In the genomic region with DNA sequence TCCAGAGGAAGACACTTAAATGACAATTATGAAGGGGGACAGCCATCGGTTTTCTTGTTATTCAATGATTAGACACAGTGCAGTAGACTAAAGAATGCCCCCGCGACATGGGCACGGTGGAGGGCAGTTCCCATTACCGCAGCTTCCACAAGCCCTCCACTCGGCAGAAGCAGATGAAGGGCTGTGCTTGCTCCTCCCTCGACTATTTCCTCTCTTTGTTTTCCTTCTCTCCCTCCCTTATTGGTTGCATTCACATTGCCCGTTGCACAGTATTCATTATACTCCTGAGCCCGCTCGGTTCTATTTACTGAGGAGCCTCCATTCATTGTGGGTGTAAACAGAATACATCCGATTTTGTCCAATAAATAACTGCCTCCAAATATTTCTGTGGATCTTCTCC, we compare ENCODE assay signal across 15 cellular contexts.
DNase-seq lines count a peak whose midpoint lies in the region; ATAC-seq and TF ChIP-seq lines count a peak whose summit lies in the region.
"Had no signal": no experiment of that assay in that cellular context is flagged by ENCODE, and none has a peak within 500 bp of the region (broad histone marks: within the 10 kb centered on the region; RNA-seq: fewer than 3 reads in every experiment).

No MANE protein-coding gene starts in this region.

- H3K4me1 Mint-ChIP-seq in endothelial cell (ENCODE audit: unreplicated experiment) (peaks cover 7% of the 10 kb centered on the region), neural progenitor cell (peaks cover 6% of the 10 kb centered on the region), type B pancreatic cell (ENCODE audit: unreplicated experiment) (no peaks in the 10 kb centered on the region)
- H3K4me1 Mint-ChIP-seq: B cell had no signal

- no peak overlapping the region for H3K4me3 ChIP-seq in HAP-1
- no peak overlapping the region for H3K4me3 ChIP-seq in neural progenitor cell
- no peak overlapping the region for H3K4me3 ChIP-seq in neuronal stem cell (ENCODE audit: low read length in 2 of 2)
- H3K4me3 ChIP-seq: GM23248 had no signal

- ATAC-seq in esophagus mucosa = no peak
- ATAC-seq: HepG2 had no signal

- H3K4me2 ChIP-seq in neural progenitor cell (no peak overlapping the region), neuronal stem cell (ENCODE audit: insufficient read depth, low read length, poor library complexity, severe bottlenecking) (no peak overlapping the region)

- H3K9me3 ChIP-seq in HAP-1 = no peaks in the 10 kb centered on the region
- no peaks in the 10 kb centered on the region for H3K9me3 ChIP-seq in neural progenitor cell (ENCODE audit: low read depth)
- H3K9me3 ChIP-seq in neuronal stem cell (replicated peaks in 1 of 2; ENCODE audit: control insufficient read depth in 2 of 2, insufficient read depth in 1 of 2, low read depth in 1 of 2, low read length in 2 of 2) = no peaks in the 10 kb centered on the region

- DNase-seq in HAP-1 (ENCODE audit: low spot score in 2 of 2) (peak; percentile 12 to 14), NCI-H69 (lab: John Stamatoyannopoulos, UW) (peak; percentile 7), endothelial cell (ENCODE audit: low spot score) (no peak), neural progenitor cell (ENCODE audit: low spot score) (no peak), neuronal stem cell (ENCODE audit: low spot score) (no peak), type B pancreatic cell (ENCODE audit: extremely low spot score, unreplicated experiment) (no peak)
- DNase-seq: C1 segment of cervical spinal cord; Calu3; CD4-positive, alpha-beta T cell; DMS 273 treated with DMSO at 0.1 percent for 48 hours; GM23248; H7 had no signal

- H3K4ac ChIP-seq in neuronal stem cell (ENCODE audit: low read length) = no peak overlapping the region

- no peak overlapping the region for H3K23ac ChIP-seq in neuronal stem cell (ENCODE audit: low read depth, low read length, poor library complexity)

- no peaks in the 10 kb centered on the region for H3K36me3 Mint-ChIP-seq in endothelial cell (ENCODE audit: low read depth, unreplicated experiment)
- H3K36me3 Mint-ChIP-seq in neural progenitor cell = no peaks in the 10 kb centered on the region
- peaks cover 4% of the 10 kb centered on the region for H3K36me3 Mint-ChIP-seq in type B pancreatic cell

- peak overlapping the region; percentile 49 for H3K27ac Mint-ChIP-seq in endothelial cell (ENCODE audit: unreplicated experiment)
- peak overlapping the region; percentile 12 for H3K27ac Mint-ChIP-seq in neural progenitor cell
- H3K27ac Mint-ChIP-seq in type B pancreatic cell = no peak overlapping the region
- H3K27ac Mint-ChIP-seq: B cell; CD4-positive, alpha-beta T cell had no signal

- H3K36me3 ChIP-seq in HAP-1 (replicated peaks) (no peaks in the 10 kb centered on the region), neural progenitor cell (no peaks in the 10 kb centered on the region), neuronal stem cell (replicated peaks in 1 of 2; ENCODE audit: control insufficient read depth in 2 of 2, insufficient read depth in 2 of 2, low read length in 2 of 2) (no peaks in the 10 kb centered on the region)

- no peak overlapping the region for H3K27ac ChIP-seq in neural progenitor cell
- no peak overlapping the region for H3K27ac ChIP-seq in neuronal stem cell (replicated peaks; ENCODE audit: low read length)
- H3K27ac ChIP-seq: GM23248 had no signal

- no peak overlapping the region for H3K4me3 Mint-ChIP-seq in endothelial cell (ENCODE audit: unreplicated experiment)
- no peak overlapping the region for H3K4me3 Mint-ChIP-seq in neural progenitor cell
- H3K4me3 Mint-ChIP-seq in type B pancreatic cell = no peak overlapping the region
- H3K4me3 Mint-ChIP-seq: B cell; CD4-positive, alpha-beta T cell had no signal

- H2AK5ac ChIP-seq in neuronal stem cell (ENCODE audit: low read depth, low read length) = no peak overlapping the region

- H3K4me1 ChIP-seq in HAP-1 (0 out of 2 replicates have a peak, but pooled peaks cover 3% of the 10 kb centered on the region), neural progenitor cell (no peaks in the 10 kb centered on the region), neuronal stem cell (ENCODE audit: control insufficient read depth in 2 of 2, insufficient read depth in 1 of 2, low read depth in 1 of 2, low read length in 2 of 2) (peaks cover 0 to 2% of the 10 kb centered on the region in 2 donors)

- H3K9ac ChIP-seq in neural progenitor cell (no peak overlapping the region), neuronal stem cell (ENCODE audit: low read depth, low read length, poor library complexity) (no peak overlapping the region)
- H3K9ac ChIP-seq: GM23248 had no signal

- H3K79me1 ChIP-seq in neuronal stem cell (ENCODE audit: low read depth, low read length) = no peaks in the 10 kb centered on the region

- TF ChIP-seq CTCF in endothelial cell (IDR thresholded peaks at IDR 0.05; ENCODE audit: unreplicated experiment) (no peak), neural progenitor cell (IDR thresholded peaks at IDR 0.05) (no peak), type B pancreatic cell (conservative IDR thresholded peaks at IDR 0.05) (no peak)

- H4K91ac ChIP-seq in neuronal stem cell (ENCODE audit: low read depth, low read length, poor library complexity) = no peak overlapping the region

- no peak overlapping the region for H4K8ac ChIP-seq in neuronal stem cell (ENCODE audit: low read depth, low read length)

- in situ Hi-C loops in HAP-1 (cut with MboI; ENCODE audit: low sequenced_read_pairs) = no loop called here

- WGBS in neuronal stem cell (ENCODE audit: extremely low coverage in 2 of 2, insufficient read length in 2 of 2, insufficient replicate concordance in 1 of 2), 2 donors = no CpG with 5 or more reads among the region's 11 CpGs

- H3K27me3 Mint-ChIP-seq in endothelial cell (ENCODE audit: unreplicated experiment) = no peaks in the 10 kb centered on the region
- H3K27me3 Mint-ChIP-seq in neural progenitor cell (ENCODE audit: insufficient read depth, low read depth) = no peaks in the 10 kb centered on the region
- H3K27me3 Mint-ChIP-seq in type B pancreatic cell = peaks cover 7% of the 10 kb centered on the region
- H3K27me3 Mint-ChIP-seq: CD4-positive, alpha-beta T cell had no signal

- no peak overlapping the region for H2BK15ac ChIP-seq in neuronal stem cell (ENCODE audit: low read length)

- H3K27me3 ChIP-seq in HAP-1 (ENCODE audit: low read depth) (no peaks in the 10 kb centered on the region), neural progenitor cell (no peaks in the 10 kb centered on the region), neuronal stem cell (ENCODE audit: control insufficient read depth in 3 of 3, insufficient read depth in 3 of 3, low read depth in 1 of 3, low read length in 3 of 3) (no peaks in the 10 kb centered on the region)

- H3K14ac ChIP-seq in neuronal stem cell (ENCODE audit: low read length) = no peak overlapping the region

- no peaks in the 10 kb centered on the region for H4K20me1 ChIP-seq in neural progenitor cell (ENCODE audit: low read depth)

- peak overlapping the region; percentile 42 for H2AFZ ChIP-seq in neural progenitor cell (replicated peaks)
- no peak overlapping the region for H2AFZ ChIP-seq in neuronal stem cell (ENCODE audit: low read length)
- H2AFZ ChIP-seq: GM23248 had no signal

- H3K9me3 Mint-ChIP-seq in endothelial cell (ENCODE audit: unreplicated experiment) = no peaks in the 10 kb centered on the region
- no peaks in the 10 kb centered on the region for H3K9me3 Mint-ChIP-seq in neural progenitor cell
- peaks cover 9% of the 10 kb centered on the region for H3K9me3 Mint-ChIP-seq in type B pancreatic cell
- H3K9me3 Mint-ChIP-seq: CD4-positive, alpha-beta T cell had no signal

- H2BK12ac ChIP-seq in neuronal stem cell (ENCODE audit: low read length) = no peak overlapping the region

- H3F3A ChIP-seq in neural progenitor cell (ENCODE audit: low read depth) = no peaks in the 10 kb centered on the region

- no peak overlapping the region for H2BK120ac ChIP-seq in neuronal stem cell (ENCODE audit: low read depth, low read length)

- H3K79me2 ChIP-seq in neural progenitor cell (ENCODE audit: low read depth) = no peaks in the 10 kb centered on the region

- H3K18ac ChIP-seq in neuronal stem cell (ENCODE audit: low read length) = no peak overlapping the region

- H2BK5ac ChIP-seq in neuronal stem cell (ENCODE audit: low read length) = no peak overlapping the region

Comparison
In these comparisons a context has a peak if more than half of its experiments do, and no peak if none do; other contexts are left out.
1. DNase-seq: peak in HAP-1 (2 of 2) and NCI-H69 (single experiment); none in endothelial cell (single experiment), neural progenitor cell (single experiment), neuronal stem cell (single experiment) and type B pancreatic cell (single experiment).